In the genomic region with DNA sequence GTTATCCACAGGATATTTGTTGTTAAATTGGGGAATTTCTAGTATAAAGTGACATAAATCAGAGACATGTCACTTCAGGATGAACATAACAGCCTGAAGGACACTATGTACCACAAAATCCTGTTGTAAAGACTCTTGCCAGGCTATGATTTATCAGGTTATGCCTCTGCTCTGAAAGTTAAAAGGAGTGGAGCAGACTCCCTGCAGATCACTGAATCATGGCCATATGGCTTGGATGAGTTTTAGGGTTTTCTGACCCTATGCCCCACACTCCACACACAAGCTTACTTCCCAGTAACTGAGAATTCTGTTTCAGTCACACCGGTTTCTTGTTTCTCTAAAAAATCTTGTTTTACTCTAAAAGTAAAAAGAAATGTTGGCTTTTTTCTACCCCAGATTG, we compare ENCODE assay signal across 20 cellular contexts.
DNase-seq lines count a peak whose midpoint lies in the region; FAIRE-seq and TF ChIP-seq lines count a peak whose summit lies in the region.
"Had no signal": no experiment of that assay in that cellular context is flagged by ENCODE, and none has a peak within 500 bp of the region (broad histone marks: within the 10 kb centered on the region; RNA-seq: fewer than 3 reads in every experiment).

No MANE protein-coding gene starts in this region.

- peaks cover 3% of the 10 kb centered on the region for H3K27me3 Mint-ChIP-seq in nephron progenitor cell (ENCODE audit: low read depth, poor library complexity)
- H3K27me3 Mint-ChIP-seq: B cell; CD8-positive, alpha-beta memory T cell had no signal

- no peaks in the 10 kb centered on the region for H3K4me1 ChIP-seq in right atrium auricular region

- no peaks in the 10 kb centered on the region for H3K36me3 Mint-ChIP-seq in nephron progenitor cell (ENCODE audit: low read depth)
- H3K36me3 Mint-ChIP-seq: CD14-positive monocyte; CD8-positive, alpha-beta memory T cell had no signal

- H3K27ac ChIP-seq in right atrium auricular region: no peak overlapping the region

- H3K4me3 ChIP-seq in choroid plexus epithelial cell (ENCODE audit: low read depth, low read length) (no peak overlapping the region), right atrium auricular region (no peak overlapping the region)
- H3K4me3 ChIP-seq: K562, MG63 had no signal

- H3K4me1 Mint-ChIP-seq in nephron progenitor cell: peaks cover 14% of the 10 kb centered on the region
- H3K4me1 Mint-ChIP-seq: B cell; CD14-positive monocyte; CD8-positive, alpha-beta memory T cell had no signal

- H3K27ac Mint-ChIP-seq in nephron progenitor cell: peak overlapping the region; percentile 41
- H3K27ac Mint-ChIP-seq: B cell; CD14-positive monocyte; CD8-positive, alpha-beta memory T cell had no signal

- peak; percentile 30 for FAIRE-seq in H54 (lab: Jason Lieb, UNC)
- FAIRE-seq: GM19239, K562 had no signal

- H3K4me3 Mint-ChIP-seq in nephron progenitor cell: no peak overlapping the region
- H3K4me3 Mint-ChIP-seq: B cell; CD14-positive monocyte; CD8-positive, alpha-beta memory T cell had no signal

- TF ChIP-seq CTCF in choroid plexus epithelial cell (conservative IDR thresholded peaks at IDR 0.05; ENCODE audit: low read depth, low read length): no peak
- TF ChIP-seq CTCF in nephron progenitor cell (IDR thresholded peaks at IDR 0.05): no peak
- TF ChIP-seq CTCF in right atrium auricular region (IDR thresholded peaks at IDR 0.05): no peak

- TF ChIP-seq POLR2A in H54 (IDR thresholded peaks at IDR 0.05; ENCODE audit: low read depth, low read length): no peak

- H3K36me3 ChIP-seq in right atrium auricular region: no peaks in the 10 kb centered on the region
- H3K36me3 ChIP-seq: MG63 had no signal

- no peaks in the 10 kb centered on the region for H3K27me3 ChIP-seq in right atrium auricular region
- H3K27me3 ChIP-seq: MG63 had no signal

- peaks cover 5% of the 10 kb centered on the region for H3K9me3 Mint-ChIP-seq in nephron progenitor cell

- DNase-seq in H54 (ENCODE audit: insufficient read length, low spot score) (no peak), choroid plexus epithelial cell (ENCODE audit: low read depth) (peak; percentile 34), nephron progenitor cell (no peak), KG1 (lab: John Stamatoyannopoulos, UW) (no peak), right atrium auricular region (ENCODE audit: low spot score) (no peak), NCI-H1436 (lab: John Stamatoyannopoulos, UW) (no peak), T1000 (lab: John Stamatoyannopoulos, UW) (no peak)
- DNase-seq: CD8-positive, alpha-beta memory T cell; DND-41; H7; MG63; NCI-H1105 treated with DMSO at 0.1 percent for 48 hours; NCI-H2029; NCI-H526 treated with DMSO at 0.1 percent for 48 hours; RPMI8226; SHP77 had no signal

- H3K9me3 ChIP-seq in right atrium auricular region: no peaks in the 10 kb centered on the region
- H3K9me3 ChIP-seq: MG63 had no signal
